In the genomic region with DNA sequence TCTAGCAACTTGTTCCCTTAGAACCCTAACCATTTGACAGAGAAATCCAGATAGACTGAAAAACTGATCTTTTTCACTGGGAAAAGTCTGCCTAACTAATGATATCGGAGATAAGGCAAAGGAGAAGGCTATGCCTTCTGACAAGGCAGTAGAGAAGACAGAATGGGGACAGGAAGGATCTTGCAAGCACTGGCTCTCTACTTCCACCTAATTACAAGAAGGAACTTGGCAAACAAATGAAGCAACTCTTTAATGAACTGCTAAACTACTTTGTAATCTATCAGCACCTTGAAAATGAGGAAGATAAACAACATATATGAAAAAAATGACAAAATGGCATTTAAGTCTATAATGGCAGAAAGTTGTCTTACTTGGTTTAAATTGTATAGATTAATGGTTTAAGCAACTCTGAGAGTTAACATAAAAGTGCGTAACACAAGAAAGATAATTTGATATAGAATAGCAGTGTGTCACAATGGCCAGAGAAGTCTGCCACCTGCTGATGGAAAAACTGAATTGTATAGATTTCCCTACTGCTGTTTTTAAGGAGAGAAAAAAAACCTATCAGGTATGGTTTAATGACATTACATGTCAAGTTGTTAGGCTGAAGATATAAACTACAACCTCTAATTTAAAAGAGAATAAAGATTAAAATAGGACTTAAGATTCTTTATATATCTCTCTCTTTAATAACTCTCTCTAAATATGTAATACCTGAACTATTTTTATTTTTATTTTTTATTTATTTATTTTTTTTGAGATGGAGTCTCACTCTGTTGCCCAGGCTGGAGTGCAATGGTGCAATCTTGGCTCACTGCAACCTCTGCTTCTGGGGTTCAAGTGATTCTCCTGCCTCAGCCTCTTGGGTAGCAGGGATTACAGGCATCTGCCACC, we compare ENCODE assay signal across 8 cellular contexts. TPM values are rescaled to one million over a fixed set of nuclear protein-coding genes. Genes with fewer than 3 reads are reported as not detected.
DNase-seq lines count a peak whose midpoint lies in the region; ATAC-seq, FAIRE-seq and TF ChIP-seq lines count a peak whose summit lies in the region.

No MANE protein-coding gene starts in this region.

- H3K27me3 ChIP-seq in endothelial cell of umbilical vein (ENCODE audit: control insufficient read depth in 2 of 2, insufficient read depth in 2 of 2, low read length in 2 of 2) = no peaks in the 10 kb centered on the region
- H3K27me3 ChIP-seq in muscle layer of colon (ENCODE audit: control insufficient read depth in 1 of 2, insufficient read depth in 2 of 2, low read length in 2 of 2) = no peaks in the 10 kb centered on the region

- DNase-seq in DMS 273 (lab: John Stamatoyannopoulos, UW; ENCODE audit: unreplicated experiment) = peak; percentile 68
- peak; percentile 72 for DNase-seq in LoVo (ENCODE audit: low spot score)
- peak; percentile 42 for DNase-seq in SK-N-DZ (ENCODE audit: low spot score)
- DNase-seq in endothelial cell of umbilical vein (ENCODE audit: low read depth, low spot score) = peak; percentile 84
- DNase-seq in stimulated activated naive CD8-positive, alpha-beta T cell treated with anti-CD3 and anti-CD28 coated beads, Interleukin-15, amount 100 ng/mL, for 72 hours = no peak
- no peak for DNase-seq in stimulated activated CD4-positive, alpha-beta T cell treated with anti-CD3 and anti-CD28 coated beads, Interleukin-12 subunit alpha, Interleukin-12 subunit beta, amount 100 ng/mL, for 4 hours

- H3K27ac Mint-ChIP-seq in stimulated activated naive CD8-positive, alpha-beta T cell treated with anti-CD3 and anti-CD28 coated beads, Interleukin-15, amount 100 ng/mL, for 72 hours = no peak overlapping the region

- H3K79me2 ChIP-seq in endothelial cell of umbilical vein (ENCODE audit: control insufficient read depth, insufficient read depth, low read length) = peaks cover 91% of the 10 kb centered on the region

- POLR2A ChIA-PET in endothelial cell of umbilical vein (lab: Charles Lee) = no interaction called here

- no peaks in the 10 kb centered on the region for H3K9me3 Mint-ChIP-seq in stimulated activated naive CD8-positive, alpha-beta T cell treated with anti-CD3 and anti-CD28 coated beads, Interleukin-15, amount 100 ng/mL, for 72 hours

- H3K9me3 ChIP-seq in endothelial cell of umbilical vein (replicated peaks; ENCODE audit: control insufficient read depth, insufficient read depth, low read length) (no peaks in the 10 kb centered on the region), muscle layer of colon (ENCODE audit: low read length) (no peaks in the 10 kb centered on the region)

- H3K27ac ChIP-seq in endothelial cell of umbilical vein (ENCODE audit: insufficient read depth, low read depth, low read length) = no peak overlapping the region
- peak overlapping the region; percentile 38 for H3K27ac ChIP-seq in muscle layer of colon (ENCODE audit: low read depth, low read length)

- H3K4me1 Mint-ChIP-seq in stimulated activated naive CD8-positive, alpha-beta T cell treated with anti-CD3 and anti-CD28 coated beads, Interleukin-15, amount 100 ng/mL, for 72 hours = peaks cover 35% of the 10 kb centered on the region

- H3K36me3 ChIP-seq in endothelial cell of umbilical vein (ENCODE audit: control insufficient read depth in 2 of 2, extremely low read depth in 1 of 2, insufficient read depth in 2 of 2, low read length in 2 of 2) (no peaks in the 10 kb centered on the region), muscle layer of colon (ENCODE audit: insufficient read depth, low read length) (no peaks in the 10 kb centered on the region)

- no peak overlapping the region for H2AFZ ChIP-seq in endothelial cell of umbilical vein (ENCODE audit: low read depth, low read length)

- H3K4me3 ChIP-seq in endothelial cell of umbilical vein (replicated peaks in 1 of 3; ENCODE audit: insufficient read depth in 1 of 3, low read depth in 1 of 3, low read length in 3 of 3) (no peak overlapping the region), muscle layer of colon (ENCODE audit: low read depth in 1 of 2, low read length in 2 of 2) (no peak overlapping the region)

- no peak for TF ChIP-seq POLR2A in endothelial cell of umbilical vein (IDR thresholded peaks at IDR 0.05; ENCODE audit: low read depth, low read length)

- H3K4me2 ChIP-seq in endothelial cell of umbilical vein (ENCODE audit: insufficient read depth, low read length) = no peak overlapping the region

- CTCF ChIA-PET in endothelial cell of umbilical vein (lab: Charles Lee) = interaction anchor here (1.7 to 2.8 kb wide), 4 partner anchors 11 to 250 kb away, joined by 8 to 11 read pairs (median 10); no protein-coding TSS in a partner anchor

- FAIRE-seq in endothelial cell of umbilical vein (lab: Jason Lieb, UNC) = no peak

- no peaks in the 10 kb centered on the region for H3K9me1 ChIP-seq in endothelial cell of umbilical vein (replicated peaks; ENCODE audit: control insufficient read depth, extremely low read depth, insufficient read depth, low read length)

- dilution Hi-C loops in endothelial cell of umbilical vein (cut with MboI; ENCODE audit: extremely low pct_ligation_motif_present, low sequenced_read_pairs) = no loop called here

- peak; percentile 41 to 52 for TF ChIP-seq CTCF in endothelial cell of umbilical vein (IDR thresholded peaks at IDR 0.05; ENCODE audit: extremely low read depth in 1 of 2, insufficient read depth in 1 of 2, low read depth in 1 of 2, low read length in 2 of 2)

- H3K9ac ChIP-seq in endothelial cell of umbilical vein (replicated peaks; ENCODE audit: extremely low read depth, insufficient read depth, low read length) = no peak overlapping the region
- H3K9ac ChIP-seq in muscle layer of colon (ENCODE audit: low read length) = no peak overlapping the region

- peaks cover 11% of the 10 kb centered on the region for H3K4me1 ChIP-seq in endothelial cell of umbilical vein (ENCODE audit: control insufficient read depth, extremely low read depth, insufficient read depth, low read length)
- peaks cover 6% of the 10 kb centered on the region for H3K4me1 ChIP-seq in muscle layer of colon (ENCODE audit: insufficient read depth, low read length)

- intact Hi-C loops in endothelial cell of umbilical vein (cut with micrococcal nuclease) = loop anchor here (1.0 to 5.0 kb wide), 6 partner anchors 87 to 286 kb away; a partner anchor contains a TSS

- no TSS peak for BruUV-seq in endothelial cell of umbilical vein (replicated peaks; lab: Mats Ljungman, UMichigan)

- peaks cover 5% of the 10 kb centered on the region for H4K20me1 ChIP-seq in endothelial cell of umbilical vein (replicated peaks; ENCODE audit: control insufficient read depth, extremely low read depth, insufficient read depth, low read length)

- no peaks in the 10 kb centered on the region for H3K27me3 Mint-ChIP-seq in stimulated activated naive CD8-positive, alpha-beta T cell treated with anti-CD3 and anti-CD28 coated beads, Interleukin-15, amount 100 ng/mL, for 72 hours

- peak; percentile 58 for ATAC-seq in GM19463 (IDR thresholded peaks at IDR 0.05; ENCODE audit: unreplicated experiment)
- ATAC-seq in stimulated activated naive CD8-positive, alpha-beta T cell treated with anti-CD3 and anti-CD28 coated beads, Interleukin-15, amount 100 ng/mL, for 72 hours = no peak

- no peak overlapping the region for H3K4me3 Mint-ChIP-seq in stimulated activated naive CD8-positive, alpha-beta T cell treated with anti-CD3 and anti-CD28 coated beads, Interleukin-15, amount 100 ng/mL, for 72 hours

TF ChIP-seq in endothelial cell of umbilical vein, 7 proteins besides CTCF, POLR2A, EP300 and RAD21:
- TF ChIP-seq JUN (IDR thresholded peaks at IDR 0.05; ENCODE audit: borderline replicate concordance, insufficient read depth, insufficient read length, low read depth) (no peak), MYC (IDR thresholded peaks at IDR 0.05; ENCODE audit: low read depth, low read length) (no peak)
- TF ChIP-seq, protein P1, sequence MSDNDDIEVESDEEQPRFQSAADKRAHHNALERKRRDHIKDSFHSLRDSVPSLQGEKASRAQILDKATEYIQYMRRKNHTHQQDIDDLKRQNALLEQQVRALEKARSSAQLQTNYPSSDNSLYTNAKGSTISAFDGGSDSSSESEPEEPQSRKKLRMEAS (IDR thresholded peaks at IDR 0.05; ENCODE audit: insufficient read depth, insufficient read length) = no peak

RNA-seq across cellular contexts. Expression of a gene that starts 11.9 kb away (rescaled TPM):
- 74.0 and 94.0 TPM in 2 replicates for polyA plus RNA-seq in SK-N-DZ (2014; cell fraction: cytosol; rRNA removed)
- polyA plus RNA-seq in SK-N-DZ (2014; cell fraction: nucleus; rRNA removed) = 58.3 and 72.0 TPM in 2 replicates
- 22.0 and 22.6 TPM in 2 replicates for total RNA-seq in endothelial cell of umbilical vein
- 4.3 and 7.1 TPM in 2 replicates for polyA plus RNA-seq in endothelial cell of umbilical vein
- 8.3 and 10.0 TPM in 2 replicates for polyA plus RNA-seq in endothelial cell of umbilical vein (2011; cell fraction: cytosol; rRNA removed)
- polyA plus RNA-seq in endothelial cell of umbilical vein (2011; cell fraction: nucleus; rRNA removed) = 9.9 and 15.2 TPM in 2 replicates
- polyA plus RNA-seq in endothelial cell of umbilical vein (2012) = 15.0 and 19.7 TPM in 2 replicates
- 2.7 and 4.6 TPM in 2 replicates for polyA minus RNA-seq in endothelial cell of umbilical vein
- 10.5 TPM for polyA minus RNA-seq in endothelial cell of umbilical vein (2011; cell fraction: cytosol; rRNA and poly(A)+ RNA removed)
- polyA minus RNA-seq in endothelial cell of umbilical vein (2011; cell fraction: nucleus; rRNA and poly(A)+ RNA removed) = 12.7 and 13.5 TPM in 2 replicates

RNA-seq across cellular contexts. Expression of a gene that starts 58.5 kb away (rescaled TPM):
- 27.9 and 31.2 TPM in 2 replicates for polyA plus RNA-seq in SK-N-DZ (2014; cell fraction: cytosol; rRNA removed)
- polyA plus RNA-seq in SK-N-DZ (2014; cell fraction: nucleus; rRNA removed) = 22.9 and 33.2 TPM in 2 replicates
- 18.5 and 20.9 TPM in 2 replicates for total RNA-seq in endothelial cell of umbilical vein
- 15.1 and 16.0 TPM in 2 replicates for polyA plus RNA-seq in endothelial cell of umbilical vein
- polyA plus RNA-seq in endothelial cell of umbilical vein (2011; cell fraction: cytosol; rRNA removed) = 19.3 and 21.7 TPM in 2 replicates
- 22.8 and 31.2 TPM in 2 replicates for polyA plus RNA-seq in endothelial cell of umbilical vein (2011; cell fraction: nucleus; rRNA removed)
- 19.2 and 22.2 TPM in 2 replicates for polyA plus RNA-seq in endothelial cell of umbilical vein (2012)
- 12.9 and 17.1 TPM in 2 replicates for polyA minus RNA-seq in endothelial cell of umbilical vein
- polyA minus RNA-seq in endothelial cell of umbilical vein (2011; cell fraction: cytosol; rRNA and poly(A)+ RNA removed) = 16.8 TPM
- polyA minus RNA-seq in endothelial cell of umbilical vein (2011; cell fraction: nucleus; rRNA and poly(A)+ RNA removed) = 15.9 and 20.0 TPM in 2 replicates

Comparison
In these comparisons a context has a peak if more than half of its experiments do, and no peak if none do; other contexts are left out.
1. DNase-seq: peak in DMS 273 (single experiment), LoVo (single experiment), SK-N-DZ (single experiment) and endothelial cell of umbilical vein (single experiment); none in stimulated activated naive CD8-positive, alpha-beta T cell treated with anti-CD3 and anti-CD28 coated beads, Interleukin-15, amount 100 ng/mL, for 72 hours (0 of 2) and stimulated activated CD4-positive, alpha-beta T cell treated with anti-CD3 and anti-CD28 coated beads, Interleukin-12 subunit alpha, Interleukin-12 subunit beta, amount 100 ng/mL, for 4 hours (single experiment).